Comparison of ENCODE assay signal across 15 cellular contexts in the genomic region with DNA sequence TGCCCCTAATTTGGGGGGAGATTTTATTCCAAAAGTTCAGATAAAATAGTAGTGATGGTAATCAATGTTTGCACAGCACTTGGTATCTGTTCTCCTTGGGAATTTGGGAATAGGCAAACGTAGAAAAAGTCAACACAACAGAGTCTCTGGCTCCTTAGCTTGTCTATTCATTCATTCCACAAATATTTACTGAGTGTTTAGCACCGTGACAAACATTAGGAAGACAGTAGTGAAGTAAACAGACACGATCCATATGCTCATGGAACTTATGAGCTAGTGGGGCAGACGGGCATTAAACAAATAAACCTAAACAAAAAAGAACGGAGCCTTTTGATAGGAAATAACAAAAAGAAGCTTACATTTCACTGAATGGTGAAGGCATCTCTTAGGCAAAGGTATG.
DNase-seq lines count a peak whose midpoint lies in the region; ATAC-seq and TF ChIP-seq lines count a peak whose summit lies in the region.
"Had no signal": no experiment of that assay in that cellular context is flagged by ENCODE, and none has a peak within 500 bp of the region (broad histone marks: within the 10 kb centered on the region; RNA-seq: fewer than 3 reads in every experiment).

No MANE protein-coding gene starts in this region.

- H3K27ac ChIP-seq in 22Rv1: peak overlapping the region; percentile 6
- H3K27ac ChIP-seq in PC-3 (ENCODE audit: low read length): no peak overlapping the region
- H3K27ac ChIP-seq in hepatocyte: no peak overlapping the region
- H3K27ac ChIP-seq: BLaER1 treated with 17β-estradiol and CSF1 and Interleukin-3, amounts not matched to agents 10 nM and 100 nM; GM23248; HL-60 had no signal

- no TSS peak for BruUV-seq in PC-3 (replicated peaks; lab: Mats Ljungman, UMichigan)

- TF ChIP-seq CTCF in 22Rv1 (IDR thresholded peaks at IDR 0.05) (no peak), PC-3 (conservative IDR thresholded peaks at IDR 0.05; ENCODE audit: low read depth, low read length) (no peak), hepatocyte (IDR thresholded peaks at IDR 0.05; ENCODE audit: poor library complexity) (no peak)

- POLR2A ChIA-PET in PC-3 (lab: Charles Lee; ENCODE audit: unreplicated experiment): no interaction called here

- H3K9me2 ChIP-seq in PC-3 (replicated peaks; ENCODE audit: low read length) (no peaks in the 10 kb centered on the region), hepatocyte (replicated peaks; ENCODE audit: insufficient read depth) (no peaks in the 10 kb centered on the region)

- H3K79me2 ChIP-seq in PC-3 (ENCODE audit: low read length) (no peaks in the 10 kb centered on the region), hepatocyte (no peaks in the 10 kb centered on the region)

- H3K27me3 ChIP-seq in PC-3 (ENCODE audit: low read length) (0 out of 2 replicates have a peak, but pooled peaks cover 4% of the 10 kb centered on the region), hepatocyte (no peaks in the 10 kb centered on the region)
- H3K27me3 ChIP-seq: BLaER1 treated with 17β-estradiol and CSF1 and Interleukin-3, amounts not matched to agents 10 nM and 100 nM had no signal

- WGBS in hepatocyte (ENCODE audit: low lambda C conversion rate, missing lambda C conversion rate): 31% methylated on average over 5 of the region's 5 CpGs

- no peak overlapping the region for H3K9ac ChIP-seq in PC-3 (ENCODE audit: low read length)
- H3K9ac ChIP-seq: BLaER1 treated with 17β-estradiol and CSF1 and Interleukin-3, amounts not matched to agents 10 nM and 100 nM; GM23248 had no signal

- no peak overlapping the region for H3K4me3 ChIP-seq in PC-3 (ENCODE audit: low read length)
- no peak overlapping the region for H3K4me3 ChIP-seq in hepatocyte
- H3K4me3 ChIP-seq: BLaER1 treated with 17β-estradiol and CSF1 and Interleukin-3, amounts not matched to agents 10 nM and 100 nM; GM12878; GM23248 had no signal

- intact Hi-C loops in PC-3 (cut with micrococcal nuclease): no loop called here

- H3K36me3 ChIP-seq in PC-3 (ENCODE audit: low read depth, low read length) (no peaks in the 10 kb centered on the region), hepatocyte (replicated peaks; ENCODE audit: insufficient read depth, low read depth) (no peaks in the 10 kb centered on the region)
- H3K36me3 ChIP-seq: BLaER1 treated with 17β-estradiol and CSF1 and Interleukin-3, amounts not matched to agents 10 nM and 100 nM had no signal

- ATAC-seq in PC-3 (no peak), HG02623 (IDR thresholded peaks at IDR 0.05; ENCODE audit: unreplicated experiment) (no peak)
- ATAC-seq: GM12878, HCT116 had no signal

- CTCF ChIA-PET in PC-3 (lab: Charles Lee): no interaction called here

- H3K4me1 ChIP-seq in PC-3 (ENCODE audit: insufficient read depth, low read length) (no peaks in the 10 kb centered on the region), hepatocyte (ENCODE audit: insufficient read depth) (no peaks in the 10 kb centered on the region)

- H2AFZ ChIP-seq in PC-3 (ENCODE audit: low read length) (no peak overlapping the region), hepatocyte (peak overlapping the region; percentile 33)
- H2AFZ ChIP-seq: GM23248 had no signal

- H3F3A ChIP-seq in PC-3 (ENCODE audit: low read length, unreplicated experiment): no peaks in the 10 kb centered on the region

- no peaks in the 10 kb centered on the region for H4K20me1 ChIP-seq in PC-3 (ENCODE audit: low read length)
- H4K20me1 ChIP-seq in hepatocyte (ENCODE audit: insufficient read depth, poor library complexity, severe bottlenecking): no peaks in the 10 kb centered on the region
- H4K20me1 ChIP-seq: BLaER1 treated with 17β-estradiol and CSF1 and Interleukin-3, amounts not matched to agents 10 nM and 100 nM had no signal

- DNase-seq in NCI-H345 (lab: John Stamatoyannopoulos, UW) (peak; percentile 37), PC-3 (peak; percentile 10), hepatocyte (ENCODE audit: low spot score) (no peak), cortex of kidney (lab: John Stamatoyannopoulos, UW) (no peak), NCI-H526 treated with DMSO at 0.1 percent for 48 hours (lab: John Stamatoyannopoulos, UW) (no peak)
- DNase-seq: ACHN; CD4-positive, CD25-positive, alpha-beta regulatory T cell; DMS79; GM23248 had no signal

- no peaks in the 10 kb centered on the region for H3K9me3 ChIP-seq in PC-3 (ENCODE audit: low read length)
- H3K9me3 ChIP-seq in hepatocyte (ENCODE audit: low read depth): no peaks in the 10 kb centered on the region

- H3K4me2 ChIP-seq in PC-3 (ENCODE audit: low read length) (no peak overlapping the region), hepatocyte (no peak overlapping the region)
- H3K4me2 ChIP-seq: BLaER1 treated with 17β-estradiol and CSF1 and Interleukin-3, amounts not matched to agents 10 nM and 100 nM had no signal

Comparison
In these comparisons a context has a peak if more than half of its experiments do, and no peak if none do; other contexts are left out.
1. DNase-seq: peak in NCI-H345 (single experiment) and PC-3 (single experiment); none in hepatocyte (single experiment), cortex of kidney (single experiment) and NCI-H526 treated with DMSO at 0.1 percent for 48 hours (single experiment).